30 cellular contexts compared by ENCODE assay signal in the genomic region with DNA sequence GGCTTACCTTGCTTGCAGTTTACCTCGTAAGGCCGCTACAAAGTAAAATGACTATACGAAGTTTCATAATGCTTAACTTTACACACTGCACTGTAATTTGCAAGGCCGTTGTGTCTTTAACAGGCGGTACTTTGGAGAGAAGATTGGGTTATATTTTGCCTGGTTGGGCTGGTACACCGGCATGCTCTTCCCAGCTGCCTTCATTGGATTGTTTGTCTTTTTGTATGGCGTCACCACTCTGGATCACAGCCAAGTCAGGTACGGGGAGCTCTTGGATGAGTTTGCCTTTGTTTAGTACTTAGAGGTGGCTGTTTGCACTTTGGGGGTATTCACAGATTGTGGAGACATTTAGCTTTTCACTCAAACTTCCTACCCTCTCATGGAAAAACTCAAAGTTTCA.
DNase-seq lines count a peak whose midpoint lies in the region; ATAC-seq and TF ChIP-seq lines count a peak whose summit lies in the region.
"Had no signal": no experiment of that assay in that cellular context is flagged by ENCODE, and none has a peak within 500 bp of the region (broad histone marks: within the 10 kb centered on the region; RNA-seq: fewer than 3 reads in every experiment).

No MANE protein-coding gene starts in this region.

- H3K4me1 ChIP-seq in mucosa of descending colon (ENCODE audit: low read depth): no peaks in the 10 kb centered on the region
- H3K4me1 ChIP-seq: ascending aorta, esophagus muscularis mucosa had no signal

- no peak overlapping the region for H3K4me3 ChIP-seq in mucosa of descending colon
- H3K4me3 ChIP-seq: ascending aorta, esophagus muscularis mucosa, SK-N-MC, thoracic aorta had no signal

- H3K27me3 Mint-ChIP-seq in activated naive CD4-positive, alpha-beta T cell treated with anti-CD3 and anti-CD28 coated beads, Interleukin-2, amount 10 ng/mL, durations not matched to agents 7 days and 5 days: no peaks in the 10 kb centered on the region
- H3K27me3 Mint-ChIP-seq: activated CD8-positive, alpha-beta memory T cell treated with anti-CD3 and anti-CD28 coated beads, Interleukin-2, amount 10 ng/mL, durations not matched to agents 7 days and 5 days; dendritic cell treated with granulocyte-macrophage colony-stimulating factor and Interleukin-4, amounts not matched to agents 40 ng/mL and 50 ng/mL, for 4 days; stimulated activated naive CD8-positive, alpha-beta T cell treated with anti-CD3 and anti-CD28 coated beads, Interleukin-15, Interleukin-2, amounts not matched to agents 100 ng/mL and 50 ng/mL, for 24 hours had no signal

- H3K27ac Mint-ChIP-seq in activated naive CD4-positive, alpha-beta T cell treated with anti-CD3 and anti-CD28 coated beads, Interleukin-2, amount 10 ng/mL, durations not matched to agents 7 days and 5 days: no peak overlapping the region
- H3K27ac Mint-ChIP-seq: activated CD8-positive, alpha-beta memory T cell treated with anti-CD3 and anti-CD28 coated beads, Interleukin-2, amount 10 ng/mL, durations not matched to agents 7 days and 5 days; CD14-positive monocyte; dendritic cell treated with granulocyte-macrophage colony-stimulating factor and Interleukin-4, amounts not matched to agents 40 ng/mL and 50 ng/mL, for 4 days; endodermal cell; H9; stimulated activated naive CD8-positive, alpha-beta T cell treated with anti-CD3 and anti-CD28 coated beads, Interleukin-15, Interleukin-2, amounts not matched to agents 100 ng/mL and 50 ng/mL, for 24 hours had no signal

- no peaks in the 10 kb centered on the region for H3K9me3 ChIP-seq in mucosa of descending colon
- H3K9me3 ChIP-seq: ascending aorta, esophagus muscularis mucosa, thoracic aorta had no signal

- peak in 2 of 3 experiments; percentile 19 to 36 for DNase-seq in NCI-H1417 (lab: John Stamatoyannopoulos, UW)
- DNase-seq in NCI-H1417 treated with DMSO at 0.1 percent for 48 hours (lab: John Stamatoyannopoulos, UW): no peak
- DNase-seq in NCI-H2029 treated with DMSO at 0.1 percent for 48 hours (lab: John Stamatoyannopoulos, UW): peak; percentile 24
- DNase-seq in NCI-H774 (lab: John Stamatoyannopoulos, UW): peak; percentile 92
- peak in 1 of 3 donors; percentile 12 for DNase-seq in mucosa of descending colon
- no peak for DNase-seq in activated naive CD4-positive, alpha-beta T cell treated with anti-CD3 and anti-CD28 coated beads, Interleukin-2, amount 10 ng/mL, durations not matched to agents 7 days and 5 days
- DNase-seq in T-helper 1 cell: no peak
- no peak for DNase-seq in ecto neural progenitor cell (ENCODE audit: low spot score)
- DNase-seq: activated CD4-positive, CD25-positive, alpha-beta regulatory T cell; activated CD8-positive, alpha-beta memory T cell treated with anti-CD3 and anti-CD28 coated beads, Interleukin-2, amount 10 ng/mL, durations not matched to agents 7 days and 5 days; activated gamma-delta T cell; activated T-cell treated with anti-CD3 and anti-CD28 coated beads, Interleukin-2, amount 50 U/mL, for 4 hours; Calu3; caudate nucleus; endodermal cell; foreskin fibroblast; H9; head of caudate nucleus; islet precursor cell; Karpas-422; left ventricle myocardium superior; NCI-H1694; stimulated activated CD4-positive, alpha-beta T cell treated with anti-CD3 and anti-CD28 coated beads, Interleukin-2, amount 100 ng/mL, for 24 hours had no signal

- no peak for TF ChIP-seq CTCF in mucosa of descending colon (IDR thresholded peaks at IDR 0.05)

- peak; percentile 60 for ATAC-seq in mucosa of descending colon
- ATAC-seq: activated CD8-positive, alpha-beta memory T cell treated with anti-CD3 and anti-CD28 coated beads, Interleukin-2, amount 10 ng/mL, durations not matched to agents 7 days and 5 days; activated T-cell treated with anti-CD3 and anti-CD28 coated beads, Interleukin-2, amount 50 U/mL, for 4 hours; left ventricle myocardium superior had no signal

- no peak overlapping the region for H3K4me3 Mint-ChIP-seq in activated naive CD4-positive, alpha-beta T cell treated with anti-CD3 and anti-CD28 coated beads, Interleukin-2, amount 10 ng/mL, durations not matched to agents 7 days and 5 days
- H3K4me3 Mint-ChIP-seq: activated CD8-positive, alpha-beta memory T cell treated with anti-CD3 and anti-CD28 coated beads, Interleukin-2, amount 10 ng/mL, durations not matched to agents 7 days and 5 days; activated T-cell treated with anti-CD3 and anti-CD28 coated beads, Interleukin-2, amount 50 U/mL, for 4 hours; CD14-positive monocyte; dendritic cell treated with granulocyte-macrophage colony-stimulating factor and Interleukin-4, amounts not matched to agents 40 ng/mL and 50 ng/mL, for 4 days; endodermal cell; H9; stimulated activated naive CD8-positive, alpha-beta T cell treated with anti-CD3 and anti-CD28 coated beads, Interleukin-15, Interleukin-2, amounts not matched to agents 100 ng/mL and 50 ng/mL, for 24 hours had no signal

- no peaks in the 10 kb centered on the region for H3K4me1 Mint-ChIP-seq in activated naive CD4-positive, alpha-beta T cell treated with anti-CD3 and anti-CD28 coated beads, Interleukin-2, amount 10 ng/mL, durations not matched to agents 7 days and 5 days
- H3K4me1 Mint-ChIP-seq: CD14-positive monocyte, H9 had no signal

- no peaks in the 10 kb centered on the region for H3K36me3 ChIP-seq in mucosa of descending colon (ENCODE audit: low read depth)
- H3K36me3 ChIP-seq: ascending aorta, esophagus muscularis mucosa, thoracic aorta had no signal

- intact Hi-C loops in mucosa of descending colon (cut with DNase I, micrococcal nuclease): no loop called here

- no peaks in the 10 kb centered on the region for H3K36me3 Mint-ChIP-seq in activated naive CD4-positive, alpha-beta T cell treated with anti-CD3 and anti-CD28 coated beads, Interleukin-2, amount 10 ng/mL, durations not matched to agents 7 days and 5 days
- H3K36me3 Mint-ChIP-seq: activated CD8-positive, alpha-beta memory T cell treated with anti-CD3 and anti-CD28 coated beads, Interleukin-2, amount 10 ng/mL, durations not matched to agents 7 days and 5 days; CD14-positive monocyte had no signal

- peaks cover 1% of the 10 kb centered on the region for H3K9me3 Mint-ChIP-seq in activated naive CD4-positive, alpha-beta T cell treated with anti-CD3 and anti-CD28 coated beads, Interleukin-2, amount 10 ng/mL, durations not matched to agents 7 days and 5 days
- H3K9me3 Mint-ChIP-seq: activated T-cell treated with anti-CD3 and anti-CD28 coated beads, Interleukin-2, amount 50 U/mL, for 4 hours; dendritic cell treated with granulocyte-macrophage colony-stimulating factor and Interleukin-4, amounts not matched to agents 40 ng/mL and 50 ng/mL, for 4 days; endodermal cell; H9 had no signal

- CTCF ChIA-PET in activated naive CD4-positive, alpha-beta T cell treated with anti-CD3 and anti-CD28 coated beads, Interleukin-2, amount 10 ng/mL, durations not matched to agents 7 days and 5 days (lab: Charles Lee): no interaction called here

Comparison
In these comparisons a context has a peak if more than half of its experiments do, and no peak if none do; other contexts are left out.
1. DNase-seq: peak in NCI-H1417 (2 of 3), NCI-H2029 treated with DMSO at 0.1 percent for 48 hours (single experiment) and NCI-H774 (single experiment); none in NCI-H1417 treated with DMSO at 0.1 percent for 48 hours (single experiment), activated naive CD4-positive, alpha-beta T cell treated with anti-CD3 and anti-CD28 coated beads, Interleukin-2, amount 10 ng/mL, durations not matched to agents 7 days and 5 days (single experiment), T-helper 1 cell (0 of 5) and ecto neural progenitor cell (single experiment).